ENCODE assay signal across 12 cellular contexts in the genomic region with DNA sequence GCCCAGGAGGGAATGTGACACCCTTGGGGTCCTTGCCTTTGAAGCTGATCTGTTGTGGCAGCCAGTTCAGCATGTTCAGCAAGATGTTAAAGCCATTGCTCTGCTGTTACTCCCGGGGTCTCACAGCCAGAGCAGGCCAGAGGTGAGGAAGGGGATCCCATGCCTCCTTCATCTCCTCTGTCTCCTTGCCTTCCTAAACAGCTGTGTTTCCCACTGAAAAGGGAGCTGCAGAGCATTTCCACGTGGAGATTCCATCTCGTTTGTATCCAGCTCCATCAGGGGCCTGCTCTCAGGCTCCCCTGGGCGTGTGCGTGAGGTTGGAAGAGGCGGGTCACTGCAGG.
"Had no signal": no experiment of that assay in that cellular context is flagged by ENCODE, and none has a peak within 500 bp of the region (broad histone marks: within the 10 kb centered on the region; RNA-seq: fewer than 3 reads in every experiment).

No MANE protein-coding gene starts in this region.

- H3K4me1 ChIP-seq: testis had no signal

- H3K36me3 ChIP-seq: ascending aorta, gastrocnemius medialis, heart left ventricle had no signal

- ATAC-seq: esophagus mucosa; gastrocnemius medialis; naive thymus-derived CD4-positive, alpha-beta T cell had no signal

- H3K27ac ChIP-seq: ascending aorta, gastrocnemius medialis, testis had no signal

- H3K4me3 ChIP-seq: ascending aorta, gastrocnemius medialis, heart left ventricle, testis had no signal

- H3K9me3 ChIP-seq: gastrocnemius medialis, testis had no signal

- H3K27me3 ChIP-seq: ascending aorta, testis had no signal

- DNase-seq: activated CD4-positive, CD25-positive, alpha-beta regulatory T cell; activated effector memory CD4-positive, alpha-beta T cell treated with Interleukin-2 at 50 U/mL for 16 hours; activated T-cell treated with anti-CD3 and anti-CD28 coated beads, Interleukin-2, amount 50 U/mL, for 4 hours; effector CD4-positive, alpha-beta T cell; gastrocnemius medialis; heart left ventricle; mesenchymal stem cell; T-cell; testis had no signal
